ENCODE assay signal across 1 cellular context in genomic region chr5:141523991-141524390, GRCh38.
TF ChIP-seq lines count a peak whose summit lies in the region.

No MANE protein-coding gene starts in this region.

TF ChIP-seq in WTC11, 78 proteins besides CTCF, POLR2A, EP300 and RAD21:
- TF ChIP-seq, protein P1, sequence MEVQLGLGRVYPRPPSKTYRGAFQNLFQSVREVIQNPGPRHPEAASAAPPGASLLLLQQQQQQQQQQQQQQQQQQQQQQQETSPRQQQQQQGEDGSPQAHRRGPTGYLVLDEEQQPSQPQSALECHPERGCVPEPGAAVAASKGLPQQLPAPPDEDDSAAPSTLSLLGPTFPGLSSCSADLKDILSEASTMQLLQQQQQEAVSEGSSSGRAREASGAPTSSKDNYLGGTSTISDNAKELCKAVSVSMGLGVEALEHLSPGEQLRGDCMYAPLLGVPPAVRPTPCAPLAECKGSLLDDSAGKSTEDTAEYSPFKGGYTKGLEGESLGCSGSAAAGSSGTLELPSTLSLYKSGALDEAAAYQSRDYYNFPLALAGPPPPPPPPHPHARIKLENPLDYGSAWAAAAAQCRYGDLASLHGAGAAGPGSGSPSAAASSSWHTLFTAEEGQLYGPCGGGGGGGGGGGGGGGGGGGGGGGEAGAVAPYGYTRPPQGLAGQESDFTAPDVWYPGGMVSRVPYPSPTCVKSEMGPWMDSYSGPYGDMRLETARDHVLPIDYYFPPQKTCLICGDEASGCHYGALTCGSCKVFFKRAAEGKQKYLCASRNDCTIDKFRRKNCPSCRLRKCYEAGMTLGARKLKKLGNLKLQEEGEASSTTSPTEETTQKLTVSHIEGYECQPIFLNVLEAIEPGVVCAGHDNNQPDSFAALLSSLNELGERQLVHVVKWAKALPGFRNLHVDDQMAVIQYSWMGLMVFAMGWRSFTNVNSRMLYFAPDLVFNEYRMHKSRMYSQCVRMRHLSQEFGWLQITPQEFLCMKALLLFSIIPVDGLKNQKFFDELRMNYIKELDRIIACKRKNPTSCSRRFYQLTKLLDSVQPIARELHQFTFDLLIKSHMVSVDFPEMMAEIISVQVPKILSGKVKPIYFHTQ (CRISPR knock-in tag; IDR thresholded peaks at IDR 0.05) = no peak
- no peak for TF ChIP-seq PREB (CRISPR knock-in tag; IDR thresholded peaks at IDR 0.05; ENCODE audit: borderline replicate concordance)
- TF ChIP-seq, protein P2, sequence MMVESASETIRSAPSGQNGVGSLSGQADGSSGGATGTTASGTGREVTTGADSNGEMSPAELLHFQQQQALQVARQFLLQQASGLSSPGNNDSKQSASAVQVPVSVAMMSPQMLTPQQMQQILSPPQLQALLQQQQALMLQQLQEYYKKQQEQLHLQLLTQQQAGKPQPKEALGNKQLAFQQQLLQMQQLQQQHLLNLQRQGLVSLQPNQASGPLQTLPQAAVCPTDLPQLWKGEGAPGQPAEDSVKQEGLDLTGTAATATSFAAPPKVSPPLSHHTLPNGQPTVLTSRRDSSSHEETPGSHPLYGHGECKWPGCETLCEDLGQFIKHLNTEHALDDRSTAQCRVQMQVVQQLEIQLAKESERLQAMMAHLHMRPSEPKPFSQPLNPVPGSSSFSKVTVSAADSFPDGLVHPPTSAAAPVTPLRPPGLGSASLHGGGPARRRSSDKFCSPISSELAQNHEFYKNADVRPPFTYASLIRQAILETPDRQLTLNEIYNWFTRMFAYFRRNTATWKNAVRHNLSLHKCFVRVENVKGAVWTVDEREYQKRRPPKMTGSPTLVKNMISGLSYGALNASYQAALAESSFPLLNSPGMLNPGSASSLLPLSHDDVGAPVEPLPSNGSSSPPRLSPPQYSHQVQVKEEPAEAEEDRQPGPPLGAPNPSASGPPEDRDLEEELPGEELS (CRISPR knock-in tag; IDR thresholded peaks at IDR 0.05) = no peak
- no peak for TF ChIP-seq JAZF1 (CRISPR knock-in tag; IDR thresholded peaks at IDR 0.05)
- TF ChIP-seq MYBL2 (CRISPR knock-in tag; IDR thresholded peaks at IDR 0.05) = no peak
- TF ChIP-seq, protein P3, sequence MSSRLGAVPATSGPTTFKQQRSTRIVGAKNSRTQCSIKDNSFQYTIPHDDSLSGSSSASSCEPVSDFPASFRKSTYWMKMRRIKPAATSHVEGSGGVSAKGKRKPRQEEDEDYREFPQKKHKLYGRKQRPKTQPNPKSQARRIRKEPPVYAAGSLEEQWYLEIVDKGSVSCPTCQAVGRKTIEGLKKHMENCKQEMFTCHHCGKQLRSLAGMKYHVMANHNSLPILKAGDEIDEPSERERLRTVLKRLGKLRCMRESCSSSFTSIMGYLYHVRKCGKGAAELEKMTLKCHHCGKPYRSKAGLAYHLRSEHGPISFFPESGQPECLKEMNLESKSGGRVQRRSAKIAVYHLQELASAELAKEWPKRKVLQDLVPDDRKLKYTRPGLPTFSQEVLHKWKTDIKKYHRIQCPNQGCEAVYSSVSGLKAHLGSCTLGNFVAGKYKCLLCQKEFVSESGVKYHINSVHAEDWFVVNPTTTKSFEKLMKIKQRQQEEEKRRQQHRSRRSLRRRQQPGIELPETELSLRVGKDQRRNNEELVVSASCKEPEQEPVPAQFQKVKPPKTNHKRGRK (CRISPR knock-in tag; IDR thresholded peaks at IDR 0.05; ENCODE audit: borderline replicate concordance) = no peak
- TF ChIP-seq ATF3 (CRISPR knock-in tag; conservative IDR thresholded peaks at IDR 0.05) = no peak
- TF ChIP-seq, protein P4, sequence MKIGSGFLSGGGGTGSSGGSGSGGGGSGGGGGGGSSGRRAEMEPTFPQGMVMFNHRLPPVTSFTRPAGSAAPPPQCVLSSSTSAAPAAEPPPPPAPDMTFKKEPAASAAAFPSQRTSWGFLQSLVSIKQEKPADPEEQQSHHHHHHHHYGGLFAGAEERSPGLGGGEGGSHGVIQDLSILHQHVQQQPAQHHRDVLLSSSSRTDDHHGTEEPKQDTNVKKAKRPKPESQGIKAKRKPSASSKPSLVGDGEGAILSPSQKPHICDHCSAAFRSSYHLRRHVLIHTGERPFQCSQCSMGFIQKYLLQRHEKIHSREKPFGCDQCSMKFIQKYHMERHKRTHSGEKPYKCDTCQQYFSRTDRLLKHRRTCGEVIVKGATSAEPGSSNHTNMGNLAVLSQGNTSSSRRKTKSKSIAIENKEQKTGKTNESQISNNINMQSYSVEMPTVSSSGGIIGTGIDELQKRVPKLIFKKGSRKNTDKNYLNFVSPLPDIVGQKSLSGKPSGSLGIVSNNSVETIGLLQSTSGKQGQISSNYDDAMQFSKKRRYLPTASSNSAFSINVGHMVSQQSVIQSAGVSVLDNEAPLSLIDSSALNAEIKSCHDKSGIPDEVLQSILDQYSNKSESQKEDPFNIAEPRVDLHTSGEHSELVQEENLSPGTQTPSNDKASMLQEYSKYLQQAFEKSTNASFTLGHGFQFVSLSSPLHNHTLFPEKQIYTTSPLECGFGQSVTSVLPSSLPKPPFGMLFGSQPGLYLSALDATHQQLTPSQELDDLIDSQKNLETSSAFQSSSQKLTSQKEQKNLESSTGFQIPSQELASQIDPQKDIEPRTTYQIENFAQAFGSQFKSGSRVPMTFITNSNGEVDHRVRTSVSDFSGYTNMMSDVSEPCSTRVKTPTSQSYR (CRISPR knock-in tag; IDR thresholded peaks at IDR 0.05) = no peak
- no peak for TF ChIP-seq KAT7 (CRISPR knock-in tag; IDR thresholded peaks at IDR 0.05; ENCODE audit: borderline replicate concordance)
- TF ChIP-seq, protein P5, sequence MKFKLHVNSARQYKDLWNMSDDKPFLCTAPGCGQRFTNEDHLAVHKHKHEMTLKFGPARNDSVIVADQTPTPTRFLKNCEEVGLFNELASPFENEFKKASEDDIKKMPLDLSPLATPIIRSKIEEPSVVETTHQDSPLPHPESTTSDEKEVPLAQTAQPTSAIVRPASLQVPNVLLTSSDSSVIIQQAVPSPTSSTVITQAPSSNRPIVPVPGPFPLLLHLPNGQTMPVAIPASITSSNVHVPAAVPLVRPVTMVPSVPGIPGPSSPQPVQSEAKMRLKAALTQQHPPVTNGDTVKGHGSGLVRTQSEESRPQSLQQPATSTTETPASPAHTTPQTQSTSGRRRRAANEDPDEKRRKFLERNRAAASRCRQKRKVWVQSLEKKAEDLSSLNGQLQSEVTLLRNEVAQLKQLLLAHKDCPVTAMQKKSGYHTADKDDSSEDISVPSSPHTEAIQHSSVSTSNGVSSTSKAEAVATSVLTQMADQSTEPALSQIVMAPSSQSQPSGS (CRISPR knock-in tag; IDR thresholded peaks at IDR 0.05; ENCODE audit: borderline replicate concordance, low read depth) = no peak
- TF ChIP-seq IRF2 (CRISPR knock-in tag; IDR thresholded peaks at IDR 0.05; ENCODE audit: borderline replicate concordance, low read depth) = no peak
- TF ChIP-seq FOXJ3 (CRISPR knock-in tag; IDR thresholded peaks at IDR 0.05; ENCODE audit: borderline replicate concordance) = no peak
- TF ChIP-seq GRHL2 (CRISPR knock-in tag; IDR thresholded peaks at IDR 0.05; ENCODE audit: insufficient replicate concordance, severe bottlenecking) = no peak
- TF ChIP-seq NFE2L1 (CRISPR knock-in tag; IDR thresholded peaks at IDR 0.05) = no peak
- no peak for TF ChIP-seq ESRRA (CRISPR knock-in tag; IDR thresholded peaks at IDR 0.05; ENCODE audit: borderline replicate concordance)
- TF ChIP-seq FOXK1 (CRISPR knock-in tag; IDR thresholded peaks at IDR 0.05) = no peak
- no peak for TF ChIP-seq NR3C1 (CRISPR knock-in tag; conservative IDR thresholded peaks at IDR 0.05; ENCODE audit: low read depth)
- no peak for TF ChIP-seq ZBTB21 (CRISPR knock-in tag; IDR thresholded peaks at IDR 0.05; ENCODE audit: borderline replicate concordance)
